In genomic region chr12:116901612-116902011, GRCh38 we compare ENCODE assay signal across 29 cellular contexts. TPM values are rescaled to one million over a fixed set of nuclear protein-coding genes. Genes with fewer than 3 reads are reported as not detected.
"Had no signal": no experiment of that assay in that cellular context is flagged by ENCODE, and none has a peak within 500 bp of the region (broad histone marks: within the 10 kb centered on the region; RNA-seq: fewer than 3 reads in every experiment).

No MANE protein-coding gene starts in this region.

- H3K4me3 Mint-ChIP-seq: stimulated activated effector memory CD8-positive, alpha-beta T cell treated with anti-CD3 and anti-CD28 coated beads, Interleukin-12 subunit alpha, Interleukin-12 subunit beta, amount 100 ng/mL, for 72 hours; stimulated activated memory B cell treated with anti-CD40 and anti-IgM and Interleukin-4, amounts not matched to agents 10 μg/mL and 1 μg/mL and 100 μg/mL, for 72 hours; stimulated activated naive B cell treated with anti-CD40 and anti-IgM and Interleukin-4, amounts not matched to agents 10 μg/mL and 1 μg/mL and 100 μg/mL, for 72 hours; stimulated activated naive CD8-positive, alpha-beta T cell treated with anti-CD3 and anti-CD28 coated beads, Interleukin-15, amount 100 ng/mL, for 72 hours; stimulated activated naive CD8-positive, alpha-beta T cell treated with anti-CD3 and anti-CD28 coated beads, Interleukin-15, Interleukin-2, amounts not matched to agents 100 ng/mL and 50 ng/mL, for 24 hours; type B pancreatic cell had no signal

- H3K4me3 ChIP-seq: stomach, suprapubic skin, testis, thoracic aorta, thyroid gland, tibial artery, tibial nerve, transverse colon, upper lobe of left lung, upper lobe of right lung, uterus, vagina had no signal

- FAIRE-seq: urothelium cell line had no signal

- H3K4me1 ChIP-seq: stomach, suprapubic skin, testis, tibial artery, tibial nerve, transverse colon, upper lobe of left lung, upper lobe of right lung, uterus, vagina had no signal

- H3K4me1 Mint-ChIP-seq: stimulated activated effector memory CD8-positive, alpha-beta T cell treated with anti-CD3 and anti-CD28 coated beads, Interleukin-12 subunit alpha, Interleukin-12 subunit beta, amount 100 ng/mL, for 72 hours; stimulated activated memory B cell treated with anti-CD40 and anti-IgM and Interleukin-4, amounts not matched to agents 10 μg/mL and 1 μg/mL and 100 μg/mL, for 72 hours; stimulated activated naive B cell treated with anti-CD40 and anti-IgM and Interleukin-4, amounts not matched to agents 10 μg/mL and 1 μg/mL and 100 μg/mL, for 72 hours; stimulated activated naive CD8-positive, alpha-beta T cell treated with anti-CD3 and anti-CD28 coated beads, Interleukin-15, amount 100 ng/mL, for 72 hours had no signal

- H3K9me3 ChIP-seq: stomach, suprapubic skin, testis, thoracic aorta, thyroid gland, tibial artery, tibial nerve, transverse colon, upper lobe of left lung, upper lobe of right lung, uterus, vagina had no signal

- H3K9me3 Mint-ChIP-seq: stimulated activated effector memory CD8-positive, alpha-beta T cell treated with anti-CD3 and anti-CD28 coated beads, Interleukin-12 subunit alpha, Interleukin-12 subunit beta, amount 100 ng/mL, for 72 hours; stimulated activated naive B cell treated with anti-CD40 and anti-IgM and Interleukin-4, amounts not matched to agents 10 μg/mL and 1 μg/mL and 100 μg/mL, for 72 hours; stimulated activated naive CD8-positive, alpha-beta T cell treated with anti-CD3 and anti-CD28 coated beads, Interleukin-15, amount 100 ng/mL, for 72 hours; stimulated activated naive CD8-positive, alpha-beta T cell treated with anti-CD3 and anti-CD28 coated beads, Interleukin-15, Interleukin-2, amounts not matched to agents 100 ng/mL and 50 ng/mL, for 24 hours; type B pancreatic cell had no signal

- H3K27ac ChIP-seq: stomach, suprapubic skin, testis, thoracic aorta, thyroid gland, tibial artery, tibial nerve, transverse colon, upper lobe of left lung, upper lobe of right lung, uterus, vagina had no signal

- H3K27ac Mint-ChIP-seq: stimulated activated effector memory CD8-positive, alpha-beta T cell treated with anti-CD3 and anti-CD28 coated beads, Interleukin-12 subunit alpha, Interleukin-12 subunit beta, amount 100 ng/mL, for 72 hours; stimulated activated memory B cell treated with anti-CD40 and anti-IgM and Interleukin-4, amounts not matched to agents 10 μg/mL and 1 μg/mL and 100 μg/mL, for 72 hours; stimulated activated naive B cell treated with anti-CD40 and anti-IgM and Interleukin-4, amounts not matched to agents 10 μg/mL and 1 μg/mL and 100 μg/mL, for 72 hours; stimulated activated naive CD8-positive, alpha-beta T cell treated with anti-CD3 and anti-CD28 coated beads, Interleukin-15, amount 100 ng/mL, for 72 hours; stimulated activated naive CD8-positive, alpha-beta T cell treated with anti-CD3 and anti-CD28 coated beads, Interleukin-15, Interleukin-2, amounts not matched to agents 100 ng/mL and 50 ng/mL, for 24 hours; type B pancreatic cell had no signal

- ATAC-seq: stimulated activated effector memory CD8-positive, alpha-beta T cell treated with anti-CD3 and anti-CD28 coated beads, Interleukin-12 subunit alpha, Interleukin-12 subunit beta, amount 100 ng/mL, for 72 hours; stimulated activated memory B cell treated with anti-CD40 and anti-IgM and Interleukin-4, amounts not matched to agents 10 μg/mL and 1 μg/mL and 100 μg/mL, for 72 hours; stimulated activated naive B cell treated with anti-CD40 and anti-IgM and Interleukin-4, amounts not matched to agents 10 μg/mL and 1 μg/mL and 100 μg/mL, for 72 hours; stimulated activated naive CD8-positive, alpha-beta T cell treated with anti-CD3 and anti-CD28 coated beads, Interleukin-15, amount 100 ng/mL, for 72 hours; stimulated activated naive CD8-positive, alpha-beta T cell treated with anti-CD3 and anti-CD28 coated beads, Interleukin-15, Interleukin-2, amounts not matched to agents 100 U/mL and 50 U/mL, for 24 hours; upper lobe of right lung had no signal

- H3K27me3 ChIP-seq: testis, thyroid gland, upper lobe of left lung, upper lobe of right lung, uterus, vagina had no signal

- H3K36me3 ChIP-seq: stomach, suprapubic skin, thoracic aorta, thyroid gland, tibial artery, tibial nerve, transverse colon, upper lobe of left lung, upper lobe of right lung, uterus, vagina had no signal

- H3K36me3 Mint-ChIP-seq: stimulated activated effector memory CD8-positive, alpha-beta T cell treated with anti-CD3 and anti-CD28 coated beads, Interleukin-12 subunit alpha, Interleukin-12 subunit beta, amount 100 ng/mL, for 72 hours; stimulated activated memory B cell treated with anti-CD40 and anti-IgM and Interleukin-4, amounts not matched to agents 10 μg/mL and 1 μg/mL and 100 μg/mL, for 72 hours; stimulated activated naive B cell treated with anti-CD40 and anti-IgM and Interleukin-4, amounts not matched to agents 10 μg/mL and 1 μg/mL and 100 μg/mL, for 72 hours; type B pancreatic cell had no signal

- DNase-seq: stimulated activated CD4-positive, alpha-beta T cell treated with anti-CD3 and anti-CD28 coated beads, Interleukin-2, amount 100 ng/mL, for 48 hours; stimulated activated CD4-positive, alpha-beta T cell treated with anti-CD3 and anti-CD28 coated beads, Interleukin-4, amount 100 ng/mL, for 1 hour; stimulated activated CD4-positive, alpha-beta T cell treated with anti-CD3 and anti-CD28 coated beads, Interleukin-4, amount 100 ng/mL, for 24 hours; stimulated activated CD4-positive, alpha-beta T cell treated with anti-CD3 and anti-CD28 coated beads, Interleukin-4, amount 100 ng/mL, for 4 hours; stimulated activated CD8-positive, alpha-beta memory T cell treated with anti-CD3 and anti-CD28 coated beads, Interleukin-4, amount 100 ng/mL, for 48 hours; stimulated activated naive B cell treated with anti-CD40 and anti-IgM and Interleukin-4, amounts not matched to agents 10 μg/mL and 1 μg/mL and 100 μg/mL, for 72 hours; stimulated activated naive CD4-positive, alpha-beta T cell; stimulated activated naive CD4-positive, alpha-beta T cell treated with Interleukin-2 at 50 U/mL for 16 hours; stimulated activated naive CD8-positive, alpha-beta T cell treated with anti-CD3 and anti-CD28 coated beads, Interleukin-15, amount 100 ng/mL, for 72 hours; stimulated activated naive CD8-positive, alpha-beta T cell treated with anti-CD3 and anti-CD28 coated beads, Interleukin-15, Interleukin-2, amounts not matched to agents 100 U/mL and 50 U/mL, for 24 hours; stomach; substantia nigra; testis; thyroid gland; tibial artery; transverse colon; trophoblast cell; upper lobe of left lung; upper lobe of right lung; uterus had no signal

RNA-seq across cellular contexts. Expression of gene HRK, which starts 20.4 kb away (rescaled TPM):
- total RNA-seq: suprapubic skin, upper lobe of right lung, vagina had no signal
